30 cellular contexts compared by ENCODE assay signal in the genomic region with DNA sequence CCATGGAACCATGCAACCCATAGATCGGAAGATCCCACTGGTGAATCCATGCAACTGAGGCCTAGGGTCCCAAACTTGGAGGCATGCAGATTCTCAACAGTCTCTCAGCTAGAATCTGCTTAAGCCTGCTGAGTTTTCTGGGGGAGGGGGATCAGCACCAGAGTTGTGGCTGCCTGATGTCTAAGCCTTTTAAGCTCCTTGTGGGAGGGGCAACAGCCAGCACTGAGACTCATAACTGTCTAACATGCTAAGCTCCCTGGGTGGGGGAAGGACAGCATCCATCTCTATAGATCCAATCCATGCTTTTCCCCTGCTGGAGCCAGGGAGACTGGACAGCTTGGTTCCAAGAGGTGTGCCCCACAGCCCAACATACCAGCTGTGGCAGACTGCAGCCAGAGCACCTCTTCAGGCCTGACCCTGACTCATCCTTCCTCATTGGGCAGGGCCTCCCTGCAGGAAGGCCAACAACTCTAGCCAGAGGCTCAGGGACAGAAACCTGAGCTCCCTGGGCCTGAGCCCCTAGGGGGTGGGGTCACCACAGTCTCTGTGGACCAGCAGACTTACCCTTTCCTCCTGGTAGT.
DNase-seq lines count a peak whose midpoint lies in the region; ATAC-seq, FAIRE-seq and TF ChIP-seq lines count a peak whose summit lies in the region.
"Had no signal": no experiment of that assay in that cellular context is flagged by ENCODE, and none has a peak within 500 bp of the region (broad histone marks: within the 10 kb centered on the region; RNA-seq: fewer than 3 reads in every experiment).

No MANE protein-coding gene starts in this region.

- no peaks in the 10 kb centered on the region for H3K9me3 ChIP-seq in neuronal stem cell (replicated peaks in 1 of 2; ENCODE audit: control insufficient read depth in 2 of 2, insufficient read depth in 1 of 2, low read depth in 1 of 2, low read length in 2 of 2)

- DNase-seq in ELF-1 (ENCODE audit: low read depth, low spot score) (peak; percentile 54), LHCN-M2 (ENCODE audit: low read depth) (peak; percentile 11), bronchial epithelial cell (ENCODE audit: low read depth) (peak; percentile 55), neuronal stem cell (ENCODE audit: low spot score) (no peak), T-cell (no peak), NCI-H1436 treated with DMSO at 0.1 percent for 48 hours (lab: John Stamatoyannopoulos, UW) (no peak)
- DNase-seq: activated B cell treated with CpG ODN at 0.5 μM for 24 hours; Calu3; Kasumi-1; natural killer cell; NCI-H1092; NCI-H2029; NCI-H2227 treated with DMSO at 0.1 percent for 48 hours; NCI-H774; right cardiac atrium; Right ventricle myocardium superior; stimulated activated CD4-positive, alpha-beta T cell treated with anti-CD3 and anti-CD28 coated beads, Interleukin-12 subunit alpha, Interleukin-12 subunit beta, amount 100 ng/mL, for 4 hours; stimulated activated CD4-positive, alpha-beta T cell treated with anti-CD3 and anti-CD28 coated beads, Interleukin-4, amount 100 ng/mL, for 4 hours; stimulated activated naive CD4-positive, alpha-beta T cell; T1000 had no signal

- H3K23ac ChIP-seq in neuronal stem cell (ENCODE audit: low read depth, low read length, poor library complexity), result no peak overlapping the region

- no peak overlapping the region for H3K4me2 ChIP-seq in neuronal stem cell (ENCODE audit: insufficient read depth, low read length, poor library complexity, severe bottlenecking)

- no peak overlapping the region for H3K27ac Mint-ChIP-seq in T-cell
- H3K27ac Mint-ChIP-seq: activated B cell treated with CpG ODN at 0.5 μM for 24 hours; activated naive CD4-positive, alpha-beta T cell treated with anti-CD3 and anti-CD28 coated beads, Interleukin-2, amount 50 U/mL, for 24 hours; CD14-positive monocyte; mesothelial cell of epicardium; natural killer cell had no signal

- WGBS in neuronal stem cell (ENCODE audit: extremely low coverage in 2 of 2, insufficient read length in 2 of 2, insufficient replicate concordance in 1 of 2), 2 donors, result no CpG with 5 or more reads among the region's 1 CpG

- H3K4me3 Mint-ChIP-seq in T-cell, result no peak overlapping the region
- H3K4me3 Mint-ChIP-seq: activated B cell treated with CpG ODN at 0.5 μM for 24 hours; activated naive CD4-positive, alpha-beta T cell treated with anti-CD3 and anti-CD28 coated beads, Interleukin-2, amount 50 U/mL, for 24 hours; CD14-positive monocyte; central memory CD8-positive, alpha-beta T cell; mesothelial cell of epicardium; natural killer cell had no signal

- H3K9ac ChIP-seq in neuronal stem cell (ENCODE audit: low read depth, low read length, poor library complexity), result no peak overlapping the region

- peak overlapping the region; percentile 57 for H3K18ac ChIP-seq in neuronal stem cell (ENCODE audit: low read length)

- H3K27me3 ChIP-seq in bronchial epithelial cell (ENCODE audit: control insufficient read depth, insufficient read depth, low read length) (no peaks in the 10 kb centered on the region), neuronal stem cell (ENCODE audit: control insufficient read depth in 3 of 3, insufficient read depth in 3 of 3, low read depth in 1 of 3, low read length in 3 of 3) (no peaks in the 10 kb centered on the region)

- no peak overlapping the region for H2AK5ac ChIP-seq in neuronal stem cell (ENCODE audit: low read depth, low read length)

- H4K91ac ChIP-seq in neuronal stem cell (ENCODE audit: low read depth, low read length, poor library complexity), result no peak overlapping the region

- H3K14ac ChIP-seq in neuronal stem cell (ENCODE audit: low read length), result no peak overlapping the region

- CTCF ChIA-PET in T-cell (lab: Charles Lee), result no interaction called here

- H2AFZ ChIP-seq in neuronal stem cell (ENCODE audit: low read length), result no peak overlapping the region

- H3K27me3 Mint-ChIP-seq in T-cell, result no peaks in the 10 kb centered on the region
- H3K27me3 Mint-ChIP-seq: activated B cell treated with CpG ODN at 0.5 μM for 24 hours; activated naive CD4-positive, alpha-beta T cell treated with anti-CD3 and anti-CD28 coated beads, Interleukin-2, amount 50 U/mL, for 24 hours; central memory CD8-positive, alpha-beta T cell had no signal

- POLR2A ChIA-PET in T-cell (lab: Charles Lee), result no interaction called here

- no peaks in the 10 kb centered on the region for H3K36me3 ChIP-seq in bronchial epithelial cell (ENCODE audit: control insufficient read depth, insufficient read depth, low read length)
- H3K36me3 ChIP-seq in neuronal stem cell (replicated peaks in 1 of 2; ENCODE audit: control insufficient read depth in 2 of 2, insufficient read depth in 2 of 2, low read length in 2 of 2), result no peaks in the 10 kb centered on the region

- H2BK12ac ChIP-seq in neuronal stem cell (ENCODE audit: low read length), result no peak overlapping the region

- peaks cover 0 to 1% of the 10 kb centered on the region in 2 donors for H3K4me1 ChIP-seq in neuronal stem cell (ENCODE audit: control insufficient read depth in 2 of 2, insufficient read depth in 1 of 2, low read depth in 1 of 2, low read length in 2 of 2)

- H2BK5ac ChIP-seq in neuronal stem cell (ENCODE audit: low read length), result no peak overlapping the region

- H3K4me3 ChIP-seq in bronchial epithelial cell (ENCODE audit: low read depth, low read length), result no peak overlapping the region
- no peak overlapping the region for H3K4me3 ChIP-seq in neuronal stem cell (ENCODE audit: low read length in 2 of 2)

- no peak overlapping the region for H4K8ac ChIP-seq in neuronal stem cell (ENCODE audit: low read depth, low read length)

- no peak for TF ChIP-seq CTCF in bronchial epithelial cell (IDR thresholded peaks at IDR 0.05; ENCODE audit: insufficient read depth, low read length, severe bottlenecking)

- ATAC-seq in HG03196 (IDR thresholded peaks at IDR 0.05; ENCODE audit: unreplicated experiment) (no peak), T-cell (replicated peaks in 1 of 4) (no peak)
- ATAC-seq: left lobe of liver, natural killer cell, right cardiac atrium had no signal

- no peak overlapping the region for H3K4ac ChIP-seq in neuronal stem cell (ENCODE audit: low read length)

- H3K79me1 ChIP-seq in neuronal stem cell (ENCODE audit: low read depth, low read length), result no peaks in the 10 kb centered on the region

- H3K4me1 Mint-ChIP-seq in T-cell, result no peaks in the 10 kb centered on the region
- H3K4me1 Mint-ChIP-seq: activated B cell treated with CpG ODN at 0.5 μM for 24 hours; activated naive CD4-positive, alpha-beta T cell treated with anti-CD3 and anti-CD28 coated beads, Interleukin-2, amount 50 U/mL, for 24 hours; CD14-positive monocyte; central memory CD8-positive, alpha-beta T cell; natural killer cell had no signal

- no peak overlapping the region for H2BK15ac ChIP-seq in neuronal stem cell (ENCODE audit: low read length)

- H3K36me3 Mint-ChIP-seq in T-cell, result no peaks in the 10 kb centered on the region
- H3K36me3 Mint-ChIP-seq: activated naive CD4-positive, alpha-beta T cell treated with anti-CD3 and anti-CD28 coated beads, Interleukin-2, amount 50 U/mL, for 24 hours; CD14-positive monocyte; natural killer cell had no signal

- H3K9me3 Mint-ChIP-seq in T-cell, result peaks cover 8 to 14% (median 9%) of the 10 kb centered on the region in 3 donors

- FAIRE-seq in bronchial epithelial cell (lab: Jason Lieb, UNC), result peak; percentile 62
- FAIRE-seq: astrocyte, endothelial cell of umbilical vein, G401.6, urothelium cell line had no signal

- no peak overlapping the region for H3K27ac ChIP-seq in neuronal stem cell (replicated peaks; ENCODE audit: low read length)

- H2BK120ac ChIP-seq in neuronal stem cell (ENCODE audit: low read depth, low read length), result no peak overlapping the region

Comparison
In these comparisons a context has a peak if more than half of its experiments do, and no peak if none do; other contexts are left out.
1. DNase-seq: peak in ELF-1 (single experiment), LHCN-M2 (single experiment) and bronchial epithelial cell (single experiment); none in neuronal stem cell (single experiment), T-cell (0 of 34) and NCI-H1436 treated with DMSO at 0.1 percent for 48 hours (single experiment).